In genomic region chr4:37890501-37891220, GRCh38 we compare ENCODE assay signal across 7 cellular contexts. TPM values are rescaled to one million over a fixed set of nuclear protein-coding genes. Genes with fewer than 3 reads are reported as not detected.
DNase-seq lines count a peak whose midpoint lies in the region; ATAC-seq and TF ChIP-seq lines count a peak whose summit lies in the region.

Gene TBC1D1 (plus strand): TSS chr4:37891084. CDS start chr4:37902096, 11,012 bp downstream.

- no peaks in the 10 kb centered on the region for H3K9me3 Mint-ChIP-seq in effector memory CD8-positive, alpha-beta T cell

- TF ChIP-seq CTCF in mucosa of descending colon (IDR thresholded peaks at IDR 0.05) = no peak

- no peaks in the 10 kb centered on the region for H3K27me3 Mint-ChIP-seq in effector memory CD8-positive, alpha-beta T cell

- peaks cover 3% of the 10 kb centered on the region for H3K4me1 ChIP-seq in mucosa of descending colon (ENCODE audit: low read depth)

- TF ChIP-seq POLR2A in GM18505 (IDR thresholded peaks at IDR 0.05; ENCODE audit: borderline replicate concordance, extremely low read depth, insufficient read depth, insufficient read length) = no peak

- peaks cover 10% of the 10 kb centered on the region for H3K36me3 Mint-ChIP-seq in effector memory CD8-positive, alpha-beta T cell (ENCODE audit: insufficient read depth)

- peak within 1 kb of the TSS; percentile 54 for H3K4me3 ChIP-seq in mucosa of descending colon

- peaks cover 22 to 24% of the 10 kb centered on the region in 2 donors for H3K4me1 Mint-ChIP-seq in effector memory CD8-positive, alpha-beta T cell (ENCODE audit: low read depth in 2 of 2)

- ATAC-seq in GM18505 (IDR thresholded peaks at IDR 0.05; ENCODE audit: unreplicated experiment) (peak; percentile 31), HG02642 (IDR thresholded peaks at IDR 0.05; ENCODE audit: poor library complexity, unreplicated experiment) (peak; percentile 45), mucosa of descending colon (peak; percentile 87)
- peak; percentile 30 for ATAC-seq in effector memory CD8-positive, alpha-beta T cell (replicated peaks)

- peak; percentile 2 for DNase-seq in NCI-H2171 (lab: John Stamatoyannopoulos, UW)
- DNase-seq in activated CD4-positive, alpha-beta T cell treated with anti-CD3 and anti-CD28 coated beads, Interleukin-2, amount 50 U/mL, for 48 hours = peak; percentile 55 to 61
- DNase-seq in effector memory CD8-positive, alpha-beta T cell = no peak
- peak; percentile 75 to 86 (median 84) for DNase-seq in mucosa of descending colon
- peak; percentile 64 for DNase-seq in stimulated activated CD8-positive, alpha-beta memory T cell treated with anti-CD3 and anti-CD28 coated beads, Interleukin-4, amount 100 ng/mL, for 48 hours

- intact Hi-C loops in mucosa of descending colon (cut with DNase I, micrococcal nuclease) = no loop called here

- H3K36me3 ChIP-seq in mucosa of descending colon (ENCODE audit: low read depth) = no peaks in the 10 kb centered on the region

- no peaks in the 10 kb centered on the region for H3K9me3 ChIP-seq in mucosa of descending colon

- H3K27ac Mint-ChIP-seq in effector memory CD8-positive, alpha-beta T cell = peak within 1 kb of the TSS; percentile 83 to 94

- peak within 1 kb of the TSS; percentile 82 to 89 for H3K4me3 Mint-ChIP-seq in effector memory CD8-positive, alpha-beta T cell

RNA-seq across cellular contexts. Expression of gene TBC1D1, which starts in this region (rescaled TPM):
- 100 to 1,000 TPM in 1 of 3 donors, 10 to 100 TPM in 2; 50.2 to 249 (median 71.6) TPM for total RNA-seq in mucosa of descending colon

Comparison
In these comparisons a context has a peak if more than half of its experiments do, and no peak if none do; other contexts are left out.
1. ATAC-seq: peak in every context shown above with its lines; median percentile 87 in mucosa of descending colon; 45 in HG02642; 31 in GM18505; 30 in effector memory CD8-positive, alpha-beta T cell.
2. DNase-seq: peak in NCI-H2171 (single experiment), activated CD4-positive, alpha-beta T cell treated with anti-CD3 and anti-CD28 coated beads, Interleukin-2, amount 50 U/mL, for 48 hours (2 of 2), mucosa of descending colon (3 of 3) and stimulated activated CD8-positive, alpha-beta memory T cell treated with anti-CD3 and anti-CD28 coated beads, Interleukin-4, amount 100 ng/mL, for 48 hours (single experiment); none in effector memory CD8-positive, alpha-beta T cell (0 of 3).